1 cellular context compared by ENCODE assay signal in the genomic region with DNA sequence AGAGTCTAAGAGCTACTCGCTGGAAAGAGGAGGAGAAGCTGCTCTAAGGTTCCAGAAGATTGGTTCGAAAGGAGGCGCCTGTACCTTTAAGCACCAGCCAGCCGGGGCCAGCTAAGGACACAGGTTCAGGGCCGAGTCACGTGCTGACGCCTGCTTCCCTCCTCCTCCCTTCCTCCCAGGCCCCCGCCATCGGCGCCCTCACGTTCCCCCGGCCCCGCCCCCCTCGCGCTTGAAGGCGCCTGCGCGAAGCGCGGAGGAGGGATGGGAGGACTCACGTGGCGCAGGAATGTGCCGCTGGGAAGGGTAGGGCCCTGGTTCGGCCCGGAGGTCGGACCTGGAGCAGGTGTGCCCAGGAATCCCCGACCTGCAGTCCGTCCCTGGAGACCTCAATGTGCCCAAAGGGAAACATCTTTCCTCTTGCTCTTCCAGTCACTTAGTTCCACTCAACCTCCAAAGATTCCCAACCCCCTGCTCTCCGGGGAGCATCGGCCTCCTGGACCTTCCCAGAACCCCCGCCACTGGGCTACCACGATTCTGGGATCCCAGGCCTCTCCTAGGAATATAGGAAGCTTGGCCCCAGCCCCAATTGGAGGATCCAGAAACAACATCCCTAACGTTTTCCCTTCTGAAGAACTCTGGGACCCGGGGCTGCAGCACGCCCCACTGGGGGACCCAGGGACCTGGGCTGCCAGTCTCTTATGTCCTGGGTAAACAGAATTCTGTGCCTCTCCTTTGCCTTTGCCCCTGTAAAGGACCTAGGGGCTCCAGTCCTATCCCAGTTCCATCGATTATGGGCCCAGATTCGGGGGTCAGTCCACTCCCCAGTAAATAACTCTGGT.
TF ChIP-seq lines count a peak whose summit lies in the region.

No MANE protein-coding gene starts in this region.

TF ChIP-seq in HepG2, 621 proteins besides CTCF, POLR2A, EP300 and RAD21 (continued from another document and continues in another):
- TF ChIP-seq, protein P1, sequence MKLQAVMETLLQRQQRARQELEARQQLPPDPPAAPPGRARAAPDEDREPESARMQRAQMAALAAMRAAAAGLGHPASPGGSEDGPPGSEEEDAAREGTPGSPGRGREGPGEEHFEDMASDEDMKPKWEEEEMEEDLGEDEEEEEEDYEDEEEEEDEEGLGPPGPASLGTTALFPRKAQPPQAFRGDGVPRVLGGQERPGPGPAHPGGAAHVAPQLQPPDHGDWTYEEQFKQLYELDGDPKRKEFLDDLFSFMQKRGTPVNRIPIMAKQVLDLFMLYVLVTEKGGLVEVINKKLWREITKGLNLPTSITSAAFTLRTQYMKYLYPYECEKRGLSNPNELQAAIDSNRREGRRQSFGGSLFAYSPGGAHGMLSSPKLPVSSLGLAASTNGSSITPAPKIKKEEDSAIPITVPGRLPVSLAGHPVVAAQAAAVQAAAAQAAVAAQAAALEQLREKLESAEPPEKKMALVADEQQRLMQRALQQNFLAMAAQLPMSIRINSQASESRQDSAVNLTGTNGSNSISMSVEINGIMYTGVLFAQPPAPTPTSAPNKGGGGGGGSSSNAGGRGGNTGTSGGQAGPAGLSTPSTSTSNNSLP (IDR thresholded peaks at IDR 0.05; ENCODE audit: low read depth, low read length) = no peak
- TF ChIP-seq ZSCAN21 (CRISPR knock-in tag; IDR thresholded peaks at IDR 0.05; ENCODE audit: borderline replicate concordance) (no peak; the same call in 1 of the 2 replicates), TOE1 (CRISPR knock-in tag; IDR thresholded peaks at IDR 0.05) (no peak), ZNF335 (CRISPR knock-in tag; IDR thresholded peaks at IDR 0.05) (peak; percentile 46; the same call in 1 of the 2 replicates), JUNB (CRISPR knock-in tag; IDR thresholded peaks at IDR 0.05; ENCODE audit: borderline replicate concordance) (no peak), SAFB2 (CRISPR knock-in tag; IDR thresholded peaks at IDR 0.05; ENCODE audit: borderline replicate concordance, low read depth) (no peak), KDM5B (CRISPR knock-in tag; IDR thresholded peaks at IDR 0.05; ENCODE audit: borderline replicate concordance) (no peak; the same call in 1 of the 2 replicates), ZNF33B (CRISPR knock-in tag; IDR thresholded peaks at IDR 0.05) (0 out of 2 replicates have a peak, but pooled peaks have one; percentile 50), ONECUT2 (CRISPR knock-in tag; IDR thresholded peaks at IDR 0.05) (no peak), ARNTL (CRISPR knock-in tag; IDR thresholded peaks at IDR 0.05) (peak; percentile 100), PLRG1 (conservative IDR thresholded peaks at IDR 0.05) (no peak), ZNF703 (CRISPR knock-in tag; IDR thresholded peaks at IDR 0.05; ENCODE audit: borderline replicate concordance) (no peak), REXO4 (CRISPR knock-in tag; IDR thresholded peaks at IDR 0.05; ENCODE audit: borderline replicate concordance) (no peak), ESRRA (CRISPR knock-in tag; IDR thresholded peaks at IDR 0.05; ENCODE audit: low read depth) (no peak), HNRNPH1 (optimal IDR thresholded peaks at IDR 0.05; ENCODE audit: low read depth, low read length) (no peak), GFI1 (CRISPR knock-in tag; IDR thresholded peaks at IDR 0.05; ENCODE audit: borderline replicate concordance) (peak; percentile 54; the same call in 1 of the 2 replicates), HDAC2 (CRISPR knock-in tag; IDR thresholded peaks at IDR 0.05) (peak; percentile 55; the same call in 1 of the 2 replicates), ZNF672 (CRISPR knock-in tag; IDR thresholded peaks at IDR 0.05) (no peak), SETDB1 (CRISPR knock-in tag; IDR thresholded peaks at IDR 0.05; ENCODE audit: borderline replicate concordance) (no peak), ZNF121 (CRISPR knock-in tag; IDR thresholded peaks at IDR 0.05) (no peak), CCAR2 (optimal IDR thresholded peaks at IDR 0.05; ENCODE audit: low read depth, low read length) (no peak), NFIC (IDR thresholded peaks at IDR 0.05; ENCODE audit: low read length) (no peak), NPAS2 (CRISPR knock-in tag; IDR thresholded peaks at IDR 0.05; ENCODE audit: borderline replicate concordance) (peak; percentile 97), CHD2 (IDR thresholded peaks at IDR 0.05; ENCODE audit: low read depth, low read length) (peak; percentile 48; the same call in 1 of the 2 replicates), ZNF180 (CRISPR knock-in tag; IDR thresholded peaks at IDR 0.05; ENCODE audit: borderline replicate concordance, low read depth) (no peak), ZBTB7A (CRISPR knock-in tag; IDR thresholded peaks at IDR 0.05) (no peak; the same call in 1 of the 2 replicates), FOXO1 (CRISPR knock-in tag; IDR thresholded peaks at IDR 0.05) (peak; percentile 49), ZNF570 (CRISPR knock-in tag; IDR thresholded peaks at IDR 0.05; ENCODE audit: borderline replicate concordance) (no peak), NONO (IDR thresholded peaks at IDR 0.05) (no peak), NONO (CRISPR knock-in tag; conservative IDR thresholded peaks at IDR 0.05) (peak; percentile 70; the same call in 1 of the 2 replicates), ZFY (CRISPR knock-in tag; IDR thresholded peaks at IDR 0.05) (peak; percentile 82), NFRKB (IDR thresholded peaks at IDR 0.05) (no peak), SP2 (CRISPR knock-in tag; IDR thresholded peaks at IDR 0.05) (no peak), RARA (CRISPR knock-in tag; IDR thresholded peaks at IDR 0.05) (peak; percentile 95), ZNF460 (CRISPR knock-in tag; IDR thresholded peaks at IDR 0.05; ENCODE audit: borderline replicate concordance) (no peak), KDM4B (CRISPR knock-in tag; IDR thresholded peaks at IDR 0.05) (0 out of 2 replicates have a peak, but pooled peaks have one; percentile 34), POLR2AphosphoS2 (IDR thresholded peaks at IDR 0.05; ENCODE audit: low read depth, low read length) (no peak), AKAP8 (CRISPR knock-in tag; IDR thresholded peaks at IDR 0.05) (no peak), ZNF788 (CRISPR knock-in tag; IDR thresholded peaks at IDR 0.05; ENCODE audit: borderline replicate concordance) (peak; percentile 48; the same call in 1 of the 2 replicates), CHD4 (IDR thresholded peaks at IDR 0.05; ENCODE audit: borderline replicate concordance, low read length) (peak; percentile 78; the same call in 1 of the 2 replicates), PITX1 (CRISPR knock-in tag; IDR thresholded peaks at IDR 0.05) (no peak)
- TF ChIP-seq, protein P2, sequence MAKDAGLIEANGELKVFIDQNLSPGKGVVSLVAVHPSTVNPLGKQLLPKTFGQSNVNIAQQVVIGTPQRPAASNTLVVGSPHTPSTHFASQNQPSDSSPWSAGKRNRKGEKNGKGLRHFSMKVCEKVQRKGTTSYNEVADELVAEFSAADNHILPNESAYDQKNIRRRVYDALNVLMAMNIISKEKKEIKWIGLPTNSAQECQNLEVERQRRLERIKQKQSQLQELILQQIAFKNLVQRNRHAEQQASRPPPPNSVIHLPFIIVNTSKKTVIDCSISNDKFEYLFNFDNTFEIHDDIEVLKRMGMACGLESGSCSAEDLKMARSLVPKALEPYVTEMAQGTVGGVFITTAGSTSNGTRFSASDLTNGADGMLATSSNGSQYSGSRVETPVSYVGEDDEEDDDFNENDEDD (CRISPR knock-in tag; IDR thresholded peaks at IDR 0.05; ENCODE audit: borderline replicate concordance) = peak; percentile 92
- TF ChIP-seq, protein P3, sequence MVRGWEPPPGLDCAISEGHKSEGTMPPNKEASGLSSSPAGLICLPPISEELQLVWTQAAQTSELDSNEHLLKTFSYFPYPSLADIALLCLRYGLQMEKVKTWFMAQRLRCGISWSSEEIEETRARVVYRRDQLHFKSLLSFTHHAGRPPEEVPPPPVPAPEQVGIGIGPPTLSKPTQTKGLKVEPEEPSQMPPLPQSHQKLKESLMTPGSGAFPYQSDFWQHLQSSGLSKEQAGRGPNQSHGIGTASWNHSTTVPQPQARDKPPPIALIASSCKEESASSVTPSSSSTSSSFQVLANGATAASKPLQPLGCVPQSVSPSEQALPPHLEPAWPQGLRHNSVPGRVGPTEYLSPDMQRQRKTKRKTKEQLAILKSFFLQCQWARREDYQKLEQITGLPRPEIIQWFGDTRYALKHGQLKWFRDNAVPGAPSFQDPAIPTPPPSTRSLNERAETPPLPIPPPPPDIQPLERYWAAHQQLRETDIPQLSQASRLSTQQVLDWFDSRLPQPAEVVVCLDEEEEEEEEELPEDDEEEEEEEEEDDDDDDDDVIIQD (CRISPR knock-in tag; IDR thresholded peaks at IDR 0.05; ENCODE audit: low read depth) = 0 out of 2 replicates have a peak, but pooled peaks have one; percentile 32
- TF ChIP-seq, protein P4, sequence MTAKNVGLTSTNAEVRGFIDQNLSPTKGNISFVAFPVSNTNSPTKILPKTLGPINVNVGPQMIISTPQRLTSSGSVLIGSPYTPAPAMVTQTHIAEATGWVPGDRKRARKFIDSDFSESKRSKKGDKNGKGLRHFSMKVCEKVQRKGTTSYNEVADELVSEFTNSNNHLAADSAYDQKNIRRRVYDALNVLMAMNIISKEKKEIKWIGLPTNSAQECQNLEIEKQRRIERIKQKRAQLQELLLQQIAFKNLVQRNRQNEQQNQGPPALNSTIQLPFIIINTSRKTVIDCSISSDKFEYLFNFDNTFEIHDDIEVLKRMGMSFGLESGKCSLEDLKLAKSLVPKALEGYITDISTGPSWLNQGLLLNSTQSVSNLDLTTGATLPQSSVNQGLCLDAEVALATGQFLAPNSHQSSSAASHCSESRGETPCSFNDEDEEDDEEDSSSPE (CRISPR knock-in tag; IDR thresholded peaks at IDR 0.05) = peak; percentile 81
- TF ChIP-seq, protein P5, sequence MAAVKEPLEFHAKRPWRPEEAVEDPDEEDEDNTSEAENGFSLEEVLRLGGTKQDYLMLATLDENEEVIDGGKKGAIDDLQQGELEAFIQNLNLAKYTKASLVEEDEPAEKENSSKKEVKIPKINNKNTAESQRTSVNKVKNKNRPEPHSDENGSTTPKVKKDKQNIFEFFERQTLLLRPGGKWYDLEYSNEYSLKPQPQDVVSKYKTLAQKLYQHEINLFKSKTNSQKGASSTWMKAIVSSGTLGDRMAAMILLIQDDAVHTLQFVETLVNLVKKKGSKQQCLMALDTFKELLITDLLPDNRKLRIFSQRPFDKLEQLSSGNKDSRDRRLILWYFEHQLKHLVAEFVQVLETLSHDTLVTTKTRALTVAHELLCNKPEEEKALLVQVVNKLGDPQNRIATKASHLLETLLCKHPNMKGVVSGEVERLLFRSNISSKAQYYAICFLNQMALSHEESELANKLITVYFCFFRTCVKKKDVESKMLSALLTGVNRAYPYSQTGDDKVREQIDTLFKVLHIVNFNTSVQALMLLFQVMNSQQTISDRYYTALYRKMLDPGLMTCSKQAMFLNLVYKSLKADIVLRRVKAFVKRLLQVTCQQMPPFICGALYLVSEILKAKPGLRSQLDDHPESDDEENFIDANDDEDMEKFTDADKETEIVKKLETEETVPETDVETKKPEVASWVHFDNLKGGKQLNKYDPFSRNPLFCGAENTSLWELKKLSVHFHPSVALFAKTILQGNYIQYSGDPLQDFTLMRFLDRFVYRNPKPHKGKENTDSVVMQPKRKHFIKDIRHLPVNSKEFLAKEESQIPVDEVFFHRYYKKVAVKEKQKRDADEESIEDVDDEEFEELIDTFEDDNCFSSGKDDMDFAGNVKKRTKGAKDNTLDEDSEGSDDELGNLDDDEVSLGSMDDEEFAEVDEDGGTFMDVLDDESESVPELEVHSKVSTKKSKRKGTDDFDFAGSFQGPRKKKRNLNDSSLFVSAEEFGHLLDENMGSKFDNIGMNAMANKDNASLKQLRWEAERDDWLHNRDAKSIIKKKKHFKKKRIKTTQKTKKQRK (IDR thresholded peaks at IDR 0.05; ENCODE audit: low read length) = no peak
- TF ChIP-seq, protein P6, sequence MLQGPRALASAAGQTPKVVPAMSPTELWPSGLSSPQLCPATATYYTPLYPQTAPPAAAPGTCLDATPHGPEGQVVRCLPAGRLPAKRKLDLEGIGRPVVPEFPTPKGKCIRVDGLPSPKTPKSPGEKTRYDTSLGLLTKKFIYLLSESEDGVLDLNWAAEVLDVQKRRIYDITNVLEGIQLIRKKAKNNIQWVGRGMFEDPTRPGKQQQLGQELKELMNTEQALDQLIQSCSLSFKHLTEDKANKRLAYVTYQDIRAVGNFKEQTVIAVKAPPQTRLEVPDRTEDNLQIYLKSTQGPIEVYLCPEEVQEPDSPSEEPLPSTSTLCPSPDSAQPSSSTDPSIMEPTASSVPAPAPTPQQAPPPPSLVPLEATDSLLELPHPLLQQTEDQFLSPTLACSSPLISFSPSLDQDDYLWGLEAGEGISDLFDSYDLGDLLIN (CRISPR knock-in tag; IDR thresholded peaks at IDR 0.05; ENCODE audit: borderline replicate concordance) = no peak
- TF ChIP-seq, protein P7, sequence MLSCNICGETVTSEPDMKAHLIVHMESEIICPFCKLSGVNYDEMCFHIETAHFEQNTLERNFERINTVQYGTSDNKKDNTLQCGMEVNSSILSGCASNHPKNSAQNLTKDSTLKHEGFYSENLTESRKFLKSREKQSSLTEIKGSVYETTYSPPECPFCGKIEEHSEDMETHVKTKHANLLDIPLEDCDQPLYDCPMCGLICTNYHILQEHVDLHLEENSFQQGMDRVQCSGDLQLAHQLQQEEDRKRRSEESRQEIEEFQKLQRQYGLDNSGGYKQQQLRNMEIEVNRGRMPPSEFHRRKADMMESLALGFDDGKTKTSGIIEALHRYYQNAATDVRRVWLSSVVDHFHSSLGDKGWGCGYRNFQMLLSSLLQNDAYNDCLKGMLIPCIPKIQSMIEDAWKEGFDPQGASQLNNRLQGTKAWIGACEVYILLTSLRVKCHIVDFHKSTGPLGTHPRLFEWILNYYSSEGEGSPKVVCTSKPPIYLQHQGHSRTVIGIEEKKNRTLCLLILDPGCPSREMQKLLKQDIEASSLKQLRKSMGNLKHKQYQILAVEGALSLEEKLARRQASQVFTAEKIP (CRISPR knock-in tag; IDR thresholded peaks at IDR 0.05; ENCODE audit: borderline replicate concordance) = no peak
- TF ChIP-seq, protein P8, sequence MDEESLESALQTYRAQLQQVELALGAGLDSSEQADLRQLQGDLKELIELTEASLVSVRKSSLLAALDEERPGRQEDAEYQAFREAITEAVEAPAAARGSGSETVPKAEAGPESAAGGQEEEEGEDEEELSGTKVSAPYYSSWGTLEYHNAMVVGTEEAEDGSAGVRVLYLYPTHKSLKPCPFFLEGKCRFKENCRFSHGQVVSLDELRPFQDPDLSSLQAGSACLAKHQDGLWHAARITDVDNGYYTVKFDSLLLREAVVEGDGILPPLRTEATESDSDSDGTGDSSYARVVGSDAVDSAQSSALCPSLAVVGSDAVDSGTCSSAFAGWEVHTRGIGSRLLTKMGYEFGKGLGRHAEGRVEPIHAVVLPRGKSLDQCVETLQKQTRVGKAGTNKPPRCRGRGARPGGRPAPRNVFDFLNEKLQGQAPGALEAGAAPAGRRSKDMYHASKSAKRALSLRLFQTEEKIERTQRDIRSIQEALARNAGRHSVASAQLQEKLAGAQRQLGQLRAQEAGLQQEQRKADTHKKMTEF (CRISPR knock-in tag; IDR thresholded peaks at IDR 0.05) = peak; percentile 72
- TF ChIP-seq, protein P9, sequence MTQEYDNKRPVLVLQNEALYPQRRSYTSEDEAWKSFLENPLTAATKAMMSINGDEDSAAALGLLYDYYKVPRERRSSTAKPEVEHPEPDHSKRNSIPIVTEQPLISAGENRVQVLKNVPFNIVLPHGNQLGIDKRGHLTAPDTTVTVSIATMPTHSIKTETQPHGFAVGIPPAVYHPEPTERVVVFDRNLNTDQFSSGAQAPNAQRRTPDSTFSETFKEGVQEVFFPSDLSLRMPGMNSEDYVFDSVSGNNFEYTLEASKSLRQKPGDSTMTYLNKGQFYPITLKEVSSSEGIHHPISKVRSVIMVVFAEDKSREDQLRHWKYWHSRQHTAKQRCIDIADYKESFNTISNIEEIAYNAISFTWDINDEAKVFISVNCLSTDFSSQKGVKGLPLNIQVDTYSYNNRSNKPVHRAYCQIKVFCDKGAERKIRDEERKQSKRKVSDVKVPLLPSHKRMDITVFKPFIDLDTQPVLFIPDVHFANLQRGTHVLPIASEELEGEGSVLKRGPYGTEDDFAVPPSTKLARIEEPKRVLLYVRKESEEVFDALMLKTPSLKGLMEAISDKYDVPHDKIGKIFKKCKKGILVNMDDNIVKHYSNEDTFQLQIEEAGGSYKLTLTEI (CRISPR knock-in tag; conservative IDR thresholded peaks at IDR 0.05) = no peak
